ENCODE assay signal across 8 cellular contexts in the genomic region with DNA sequence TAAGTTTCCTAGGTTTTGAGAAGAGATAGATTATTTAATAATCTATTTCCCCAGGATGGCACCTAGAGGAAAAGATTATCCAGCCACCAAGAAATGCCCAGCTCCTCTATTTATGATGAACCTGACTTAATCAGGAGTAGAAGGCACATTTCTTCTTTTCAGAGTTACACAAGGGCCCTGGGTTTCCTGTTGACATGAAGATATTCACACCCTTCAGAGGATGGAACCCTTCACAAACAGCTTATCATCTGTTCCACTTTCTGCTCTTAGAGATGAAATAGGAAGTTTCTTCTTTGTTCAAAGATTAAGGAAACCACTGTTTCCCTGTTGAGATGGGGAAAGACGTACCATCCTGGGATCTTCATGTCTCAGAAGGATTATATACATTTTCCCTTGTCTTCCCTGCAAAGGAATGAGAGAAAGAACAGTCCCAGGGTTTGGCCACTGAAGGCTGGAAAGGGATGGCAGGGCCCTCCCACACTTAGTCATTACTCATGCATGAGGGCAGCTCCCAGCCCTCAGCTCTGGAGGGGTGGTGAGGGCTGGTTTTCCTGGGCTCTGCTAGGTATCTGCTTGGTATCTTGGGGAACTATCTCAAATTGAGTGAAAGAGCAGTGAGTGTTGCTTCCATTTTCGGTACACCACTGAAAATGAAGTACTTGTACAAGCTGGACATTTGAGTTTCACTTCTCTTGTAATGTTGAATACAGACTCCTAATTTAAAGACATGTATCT.
A peak's percentile ranks its signal among the peaks of the same experiment; 100 is the strongest.
DNase-seq lines count a peak whose midpoint lies in the region; ATAC-seq and TF ChIP-seq lines count a peak whose summit lies in the region.

No MANE protein-coding gene starts in this region.

- no peak overlapping the region for H3K27ac Mint-ChIP-seq in activated T-helper 17 cell treated with anti-CD3 and anti-CD28 coated beads, Interleukin-2, amount 50 U/mL, for 72 hours

- no peaks in the 10 kb centered on the region for H3K9me3 Mint-ChIP-seq in activated T-helper 17 cell treated with anti-CD3 and anti-CD28 coated beads, Interleukin-2, amount 50 U/mL, for 72 hours

- 100% methylated on average over 1 of the region's 2 CpGs; no CpG with 5 or more reads in 1 of the 2 experiments for WGBS in mesodermal cell (ENCODE audit: insufficient coverage in 2 of 2), 2 experiments
- 73 to 77% (median 77%) methylated on average over 2 of the region's 2 CpGs for WGBS in ovary, 3 donors

- no peaks in the 10 kb centered on the region for H3K27me3 Mint-ChIP-seq in activated T-helper 17 cell treated with anti-CD3 and anti-CD28 coated beads, Interleukin-2, amount 50 U/mL, for 72 hours

- no peak for TF ChIP-seq EP300 in ovary (IDR thresholded peaks at IDR 0.05)

- H3K4me1 ChIP-seq in Peyer's patch (no peaks in the 10 kb centered on the region), mesodermal cell (ENCODE audit: control insufficient read depth, insufficient read depth, low read length, poor library complexity, severe bottlenecking) (peaks cover 12% of the 10 kb centered on the region), gastrocnemius medialis (no peaks in the 10 kb centered on the region), ovary (ENCODE audit: insufficient read depth) (no peaks in the 10 kb centered on the region)

- TF ChIP-seq CTCF in Peyer's patch (IDR thresholded peaks at IDR 0.05) (no peak), gastrocnemius medialis (IDR thresholded peaks at IDR 0.05 in 4 of 5, conservative IDR thresholded peaks at IDR 0.05 in 1 of 5) (no peak), ovary (IDR thresholded peaks at IDR 0.05) (no peak)

- DNase-seq in Peyer's patch (no peak), putamen (ENCODE audit: low spot score) (no peak), gastrocnemius medialis (no peak), ovary (no peak)

- intact Hi-C loops in gastrocnemius medialis (cut with DNase I; ENCODE audit: low total_unique reads) (no loop called here), ovary (cut with DNase I) (no loop called here)

- H3K4me3 ChIP-seq in Peyer's patch: no peak overlapping the region
- H3K4me3 ChIP-seq in mesodermal cell (ENCODE audit: extremely low read depth, insufficient read depth, low read length, poor library complexity, severe bottlenecking): no peak overlapping the region
- H3K4me3 ChIP-seq in gastrocnemius medialis: no peak overlapping the region
- H3K4me3 ChIP-seq in ovary: no peak overlapping the region

- H3K27me3 ChIP-seq in Peyer's patch (no peaks in the 10 kb centered on the region), gastrocnemius medialis (no peaks in the 10 kb centered on the region), ovary (no peaks in the 10 kb centered on the region)

- TF ChIP-seq POLR2A in Peyer's patch (IDR thresholded peaks at IDR 0.05) (no peak), gastrocnemius medialis (IDR thresholded peaks at IDR 0.05) (no peak), ovary (IDR thresholded peaks at IDR 0.05) (no peak)

- no peaks in the 10 kb centered on the region for H3K4me1 Mint-ChIP-seq in activated T-helper 17 cell treated with anti-CD3 and anti-CD28 coated beads, Interleukin-2, amount 50 U/mL, for 72 hours

- no peak overlapping the region for H3K4me3 Mint-ChIP-seq in activated T-helper 17 cell treated with anti-CD3 and anti-CD28 coated beads, Interleukin-2, amount 50 U/mL, for 72 hours

- in situ Hi-C loops in gastrocnemius medialis (cut with MboI; ENCODE audit: low sequenced_read_pairs in 4 of 4): no loop called here

- ATAC-seq in GM18870 (IDR thresholded peaks at IDR 0.05; ENCODE audit: unreplicated experiment) (peak; percentile 47), HG02852 (IDR thresholded peaks at IDR 0.05; ENCODE audit: unreplicated experiment) (peak; percentile 91), gastrocnemius medialis (no peak)
- ATAC-seq in activated T-helper 17 cell treated with anti-CD3 and anti-CD28 coated beads, Interleukin-2, amount 50 U/mL, for 72 hours (replicated peaks): no peak

- no peaks in the 10 kb centered on the region for H3K9me3 ChIP-seq in Peyer's patch
- H3K9me3 ChIP-seq in mesodermal cell (ENCODE audit: control insufficient read depth, low read length): peaks cover 6% of the 10 kb centered on the region
- H3K9me3 ChIP-seq in gastrocnemius medialis: no peaks in the 10 kb centered on the region
- H3K9me3 ChIP-seq in ovary: no peaks in the 10 kb centered on the region

- H3K36me3 ChIP-seq in Peyer's patch: no peaks in the 10 kb centered on the region
- no peaks in the 10 kb centered on the region for H3K36me3 ChIP-seq in mesodermal cell (ENCODE audit: control insufficient read depth, insufficient read depth, low read length)
- no peaks in the 10 kb centered on the region for H3K36me3 ChIP-seq in gastrocnemius medialis
- H3K36me3 ChIP-seq in ovary: no peaks in the 10 kb centered on the region

- no peaks in the 10 kb centered on the region for H3K36me3 Mint-ChIP-seq in activated T-helper 17 cell treated with anti-CD3 and anti-CD28 coated beads, Interleukin-2, amount 50 U/mL, for 72 hours (ENCODE audit: low read depth)

- H3K27ac ChIP-seq in Peyer's patch (peak overlapping the region; percentile 8 to 63 (median 47)), mesodermal cell (ENCODE audit: low read depth, low read length, severe bottlenecking) (peak overlapping the region; percentile 45), gastrocnemius medialis (no peak overlapping the region), ovary (no peak overlapping the region)

Comparison
In these comparisons a context has a peak if more than half of its experiments do, and no peak if none do; other contexts are left out.
1. ATAC-seq: peak in GM18870 (single experiment) and HG02852 (single experiment); none in activated T-helper 17 cell treated with anti-CD3 and anti-CD28 coated beads, Interleukin-2, amount 50 U/mL, for 72 hours (single experiment) and gastrocnemius medialis (0 of 2).
2. H3K27ac ChIP-seq: peak in Peyer's patch (4 of 4) and mesodermal cell (single experiment); none in gastrocnemius medialis (0 of 4) and ovary (0 of 2).